Comparison of ENCODE assay signal across 16 cellular contexts in genomic region chr14:71119832-71120231, GRCh38.
A peak's percentile ranks its signal among the peaks of the same experiment; 100 is the strongest.
DNase-seq lines count a peak whose midpoint lies in the region; ATAC-seq and TF ChIP-seq lines count a peak whose summit lies in the region.
"Had no signal": no experiment of that assay in that cellular context is flagged by ENCODE, and none has a peak within 500 bp of the region (broad histone marks: within the 10 kb centered on the region; RNA-seq: fewer than 3 reads in every experiment).

No MANE protein-coding gene starts in this region.

- peaks cover 33% of the 10 kb centered on the region for H3K4me1 ChIP-seq in foreskin keratinocyte

- no peaks in the 10 kb centered on the region for H3K27me3 ChIP-seq in foreskin keratinocyte
- H3K27me3 ChIP-seq: BLaER1, SJSA1 had no signal

- no peaks in the 10 kb centered on the region for H3K27me3 Mint-ChIP-seq in stimulated activated naive CD8-positive, alpha-beta T cell treated with anti-CD3 and anti-CD28 coated beads, Interleukin-15, Interleukin-2, amounts not matched to agents 100 ng/mL and 50 ng/mL, for 24 hours
- H3K27me3 Mint-ChIP-seq in stimulated activated naive CD8-positive, alpha-beta T cell treated with anti-CD3 and anti-CD28 coated beads, Interleukin-15, amount 100 ng/mL, for 72 hours, result no peaks in the 10 kb centered on the region
- no peaks in the 10 kb centered on the region for H3K27me3 Mint-ChIP-seq in activated T-helper 17 cell treated with anti-CD3 and anti-CD28 coated beads, Interleukin-2, amount 50 U/mL, for 72 hours
- H3K27me3 Mint-ChIP-seq: CD4-positive, alpha-beta memory T cell had no signal

- no peak for ATAC-seq in stimulated activated naive CD8-positive, alpha-beta T cell treated with anti-CD3 and anti-CD28 coated beads, Interleukin-15, amount 100 ng/mL, for 72 hours
- no peak for ATAC-seq in activated T-helper 17 cell treated with anti-CD3 and anti-CD28 coated beads, Interleukin-2, amount 50 U/mL, for 72 hours (replicated peaks)
- no peak for ATAC-seq in foreskin keratinocyte
- ATAC-seq in GM18858 (IDR thresholded peaks at IDR 0.05; ENCODE audit: unreplicated experiment), result no peak

- no peak for DNase-seq in stimulated activated naive CD8-positive, alpha-beta T cell treated with anti-CD3 and anti-CD28 coated beads, Interleukin-15, amount 100 ng/mL, for 72 hours
- DNase-seq in foreskin keratinocyte, result no peak
- no peak for DNase-seq in DMS53 treated with DMSO at 0.1 percent for 48 hours (lab: John Stamatoyannopoulos, UW; ENCODE audit: unreplicated experiment)
- DNase-seq in GM20000 (ENCODE audit: low spot score), result no peak
- DNase-seq: CD4-positive, alpha-beta memory T cell; DMS53; H7; NCI-H1436; NCI-H1930; NCI-H226; NCI-H524 treated with DMSO at 0.1 percent for 48 hours had no signal

- H3K27ac Mint-ChIP-seq in stimulated activated naive CD8-positive, alpha-beta T cell treated with anti-CD3 and anti-CD28 coated beads, Interleukin-15, Interleukin-2, amounts not matched to agents 100 ng/mL and 50 ng/mL, for 24 hours, result peak overlapping the region; percentile 58
- H3K27ac Mint-ChIP-seq in stimulated activated naive CD8-positive, alpha-beta T cell treated with anti-CD3 and anti-CD28 coated beads, Interleukin-15, amount 100 ng/mL, for 72 hours, result no peak overlapping the region
- H3K27ac Mint-ChIP-seq in activated T-helper 17 cell treated with anti-CD3 and anti-CD28 coated beads, Interleukin-2, amount 50 U/mL, for 72 hours, result peak overlapping the region; percentile 88

- H3K4me1 Mint-ChIP-seq in stimulated activated naive CD8-positive, alpha-beta T cell treated with anti-CD3 and anti-CD28 coated beads, Interleukin-15, Interleukin-2, amounts not matched to agents 100 ng/mL and 50 ng/mL, for 24 hours (ENCODE audit: low read depth), result peaks cover 42% of the 10 kb centered on the region
- H3K4me1 Mint-ChIP-seq in stimulated activated naive CD8-positive, alpha-beta T cell treated with anti-CD3 and anti-CD28 coated beads, Interleukin-15, amount 100 ng/mL, for 72 hours, result peaks cover 10% of the 10 kb centered on the region
- peaks cover 17% of the 10 kb centered on the region for H3K4me1 Mint-ChIP-seq in activated T-helper 17 cell treated with anti-CD3 and anti-CD28 coated beads, Interleukin-2, amount 50 U/mL, for 72 hours

- peak overlapping the region; percentile 99 for H3K27ac ChIP-seq in foreskin keratinocyte
- H3K27ac ChIP-seq: BLaER1, SJSA1 had no signal

- peaks cover 12% of the 10 kb centered on the region for H3K36me3 Mint-ChIP-seq in stimulated activated naive CD8-positive, alpha-beta T cell treated with anti-CD3 and anti-CD28 coated beads, Interleukin-15, Interleukin-2, amounts not matched to agents 100 ng/mL and 50 ng/mL, for 24 hours (ENCODE audit: low read depth)
- H3K36me3 Mint-ChIP-seq in activated T-helper 17 cell treated with anti-CD3 and anti-CD28 coated beads, Interleukin-2, amount 50 U/mL, for 72 hours (ENCODE audit: low read depth), result peaks cover 30% of the 10 kb centered on the region

- TF ChIP-seq CTCF in foreskin keratinocyte (conservative IDR thresholded peaks at IDR 0.05), result no peak
- TF ChIP-seq CTCF in GM20000 (IDR thresholded peaks at IDR 0.05; ENCODE audit: extremely low read depth, missing control alignments), result no peak

- H3K4me3 Mint-ChIP-seq in stimulated activated naive CD8-positive, alpha-beta T cell treated with anti-CD3 and anti-CD28 coated beads, Interleukin-15, Interleukin-2, amounts not matched to agents 100 ng/mL and 50 ng/mL, for 24 hours, result no peak overlapping the region
- no peak overlapping the region for H3K4me3 Mint-ChIP-seq in stimulated activated naive CD8-positive, alpha-beta T cell treated with anti-CD3 and anti-CD28 coated beads, Interleukin-15, amount 100 ng/mL, for 72 hours
- no peak overlapping the region for H3K4me3 Mint-ChIP-seq in activated T-helper 17 cell treated with anti-CD3 and anti-CD28 coated beads, Interleukin-2, amount 50 U/mL, for 72 hours

- H3K9me3 Mint-ChIP-seq in stimulated activated naive CD8-positive, alpha-beta T cell treated with anti-CD3 and anti-CD28 coated beads, Interleukin-15, Interleukin-2, amounts not matched to agents 100 ng/mL and 50 ng/mL, for 24 hours, result no peaks in the 10 kb centered on the region
- no peaks in the 10 kb centered on the region for H3K9me3 Mint-ChIP-seq in stimulated activated naive CD8-positive, alpha-beta T cell treated with anti-CD3 and anti-CD28 coated beads, Interleukin-15, amount 100 ng/mL, for 72 hours
- no peaks in the 10 kb centered on the region for H3K9me3 Mint-ChIP-seq in activated T-helper 17 cell treated with anti-CD3 and anti-CD28 coated beads, Interleukin-2, amount 50 U/mL, for 72 hours
- H3K9me3 Mint-ChIP-seq: CD4-positive, alpha-beta memory T cell had no signal

Comparison
In these comparisons a context has a peak if more than half of its experiments do, and no peak if none do; other contexts are left out.
1. H3K27ac Mint-ChIP-seq: peak in stimulated activated naive CD8-positive, alpha-beta T cell treated with anti-CD3 and anti-CD28 coated beads, Interleukin-15, Interleukin-2, amounts not matched to agents 100 ng/mL and 50 ng/mL, for 24 hours (single experiment) and activated T-helper 17 cell treated with anti-CD3 and anti-CD28 coated beads, Interleukin-2, amount 50 U/mL, for 72 hours (single experiment); none in stimulated activated naive CD8-positive, alpha-beta T cell treated with anti-CD3 and anti-CD28 coated beads, Interleukin-15, amount 100 ng/mL, for 72 hours (0 of 2).